ENCODE assay signal across 21 cellular contexts in genomic region chr14:102348376-102348775, GRCh38.
"Had no signal": no experiment of that assay in that cellular context is flagged by ENCODE, and none has a peak within 500 bp of the region (broad histone marks: within the 10 kb centered on the region; RNA-seq: fewer than 3 reads in every experiment).

No MANE protein-coding gene starts in this region.

- H3K9me3 Mint-ChIP-seq: endodermal cell; naive thymus-derived CD8-positive, alpha-beta T cell; neural crest cell had no signal

- H3K4me3 ChIP-seq: colonic mucosa, gastrocnemius medialis, heart right ventricle, mucosa of descending colon, ovary, right atrium auricular region, thoracic aorta, transverse colon had no signal

- H3K9me3 ChIP-seq: colonic mucosa, gastrocnemius medialis, heart right ventricle, mucosa of descending colon, ovary, right atrium auricular region, thoracic aorta, transverse colon had no signal

- H3K4me1 ChIP-seq: colonic mucosa, gastrocnemius medialis, transverse colon had no signal

- H3K27ac Mint-ChIP-seq: endodermal cell had no signal

- H3K27ac ChIP-seq: colonic mucosa, gastrocnemius medialis, heart right ventricle, ovary, right atrium auricular region, thoracic aorta, transverse colon had no signal

- H3K4me3 Mint-ChIP-seq: endodermal cell; naive thymus-derived CD8-positive, alpha-beta T cell; neural crest cell had no signal

- H3K36me3 ChIP-seq: ovary had no signal

- ATAC-seq: gastrocnemius medialis; heart right ventricle; left lobe of liver; mucosa of descending colon; naive thymus-derived CD8-positive, alpha-beta T cell had no signal

- H3K27me3 Mint-ChIP-seq: naive thymus-derived CD8-positive, alpha-beta T cell had no signal

- DNase-seq: cerebellar nuclear complex; colonic mucosa; dermis blood vessel endothelial cell; effector CD4-positive, alpha-beta T cell; endodermal cell; gastrocnemius medialis; heart right ventricle; hypothalamus; kidney glomerular epithelial cell; mucosa of descending colon; naive thymus-derived CD8-positive, alpha-beta T cell; nucleus accumbens; ovary; small intestine; stimulated activated CD4-positive, alpha-beta T cell treated with anti-CD3 and anti-CD28 coated beads, Interleukin-12 subunit alpha, Interleukin-12 subunit beta, amount 100 ng/mL, for 4 hours; stimulated activated naive CD4-positive, alpha-beta T cell treated with Interleukin-2 at 50 U/mL for 16 hours; transverse colon had no signal

- H3K27me3 ChIP-seq: colonic mucosa, gastrocnemius medialis, heart right ventricle, ovary, right atrium auricular region, transverse colon had no signal

- H3K4me1 Mint-ChIP-seq: endodermal cell, neural crest cell had no signal
